1 cellular context compared by ENCODE assay signal in the genomic region with DNA sequence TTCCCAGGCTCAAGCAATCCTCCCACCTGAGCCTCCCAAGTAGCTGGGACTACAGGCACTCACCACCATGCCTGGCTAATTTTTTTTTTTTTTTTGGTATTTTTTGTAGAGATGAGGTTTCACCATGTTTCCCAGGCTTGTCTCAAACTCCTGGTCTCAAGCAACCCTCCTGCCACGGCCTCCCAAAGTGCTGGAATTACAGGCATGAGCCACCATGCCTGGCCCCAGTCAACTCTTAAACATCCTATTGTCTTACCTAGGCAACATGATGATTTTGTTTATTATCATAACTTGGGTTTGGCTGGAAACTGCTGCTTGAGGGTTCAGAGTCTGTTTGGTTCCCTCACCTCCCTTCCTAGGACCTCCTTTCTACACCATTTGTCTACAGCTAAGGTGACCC. TPM values are rescaled to one million over a fixed set of nuclear protein-coding genes. Genes with fewer than 3 reads are reported as not detected.
"Had no signal": no experiment of that assay in that cellular context is flagged by ENCODE, and none has a peak within 500 bp of the region (broad histone marks: within the 10 kb centered on the region; RNA-seq: fewer than 3 reads in every experiment).

No MANE protein-coding gene starts in this region.

RNA-seq across cellular contexts. Expression of a gene that starts 25.1 kb away (rescaled TPM):
- total RNA-seq: Right ventricle myocardium superior had no signal
